Comparison of ENCODE assay signal across 8 cellular contexts in genomic region chr16:46690281-46691178, GRCh38. TPM values are rescaled to one million over a fixed set of nuclear protein-coding genes. Genes with fewer than 3 reads are reported as not detected.
DNase-seq lines count a peak whose midpoint lies in the region; ATAC-seq and TF ChIP-seq lines count a peak whose summit lies in the region.

No MANE protein-coding gene starts in this region.

- no peak overlapping the region for H3K4me3 Mint-ChIP-seq in chondrocyte (ENCODE audit: unreplicated experiment)

- peaks cover 4% of the 10 kb centered on the region for H3K36me3 Mint-ChIP-seq in chondrocyte (ENCODE audit: low read depth)

- peaks cover 24% of the 10 kb centered on the region for H3K4me1 Mint-ChIP-seq in chondrocyte (ENCODE audit: low read depth)

- no peak overlapping the region for H3K27ac Mint-ChIP-seq in chondrocyte (ENCODE audit: unreplicated experiment)

- H3K27me3 ChIP-seq in BE2C: no peaks in the 10 kb centered on the region

- H3K36me3 ChIP-seq in BE2C: peaks cover 33% of the 10 kb centered on the region

- ATAC-seq in GM18867 (IDR thresholded peaks at IDR 0.05; ENCODE audit: unreplicated experiment) (no peak), GM18870 (IDR thresholded peaks at IDR 0.05; ENCODE audit: unreplicated experiment) (no peak)

- H3K9me3 ChIP-seq in BE2C: no peaks in the 10 kb centered on the region

- no peaks in the 10 kb centered on the region for H3K9me3 Mint-ChIP-seq in chondrocyte (ENCODE audit: low read depth)

- DNase-seq in BE2C: no peak
- peak; percentile 15 for DNase-seq in HuH-7.5 (ENCODE audit: low spot score)
- DNase-seq in chondrocyte (ENCODE audit: low spot score): no peak
- peak; percentile 31 for DNase-seq in midbrain (lab: John Stamatoyannopoulos, UW)
- DNase-seq in NCI-H1048 (lab: John Stamatoyannopoulos, UW): no peak
- DNase-seq in OCI-M2 (lab: John Stamatoyannopoulos, UW; ENCODE audit: unreplicated experiment): no peak

- H3K27me3 Mint-ChIP-seq in chondrocyte (ENCODE audit: low read depth): no peaks in the 10 kb centered on the region

- H3K4me1 ChIP-seq in BE2C: no peaks in the 10 kb centered on the region; the same call in 1 of the 2 replicates

- peak overlapping the region; percentile 89 for H3K4me3 ChIP-seq in BE2C (ENCODE audit: low read depth, low read length)

- TF ChIP-seq CTCF in BE2C (IDR thresholded peaks at IDR 0.05; ENCODE audit: low read depth, low read length) (no peak), chondrocyte (IDR thresholded peaks at IDR 0.05) (peak; percentile 61)

RNA-seq across cellular contexts. Expression of gene ORC6, which starts 1.1 kb away (rescaled TPM):
- polyA plus RNA-seq in BE2C (2012; ENCODE audit: insufficient read depth, insufficient read length, low read depth): 8.8 TPM
- 6.3 to 12.4 TPM (median 6.7 TPM) in 3 replicates for total RNA-seq in chondrocyte

RNA-seq across cellular contexts. Expression of gene VPS35, which starts 1.6 kb away (rescaled TPM):
- polyA plus RNA-seq in BE2C (2012; ENCODE audit: insufficient read depth, insufficient read length, low read depth): 39.3 TPM
- 105 to 115 TPM (median 112 TPM) in 3 replicates for total RNA-seq in chondrocyte

RNA-seq across cellular contexts. Expression of gene MYLK3, which starts 57.6 kb away (rescaled TPM):
- polyA plus RNA-seq in BE2C (2012; ENCODE audit: insufficient read depth, insufficient read length, low read depth): 1.2 TPM
- 0.05 to 0.65 TPM (median 0.32 TPM) in 3 replicates for total RNA-seq in chondrocyte

Comparison
In these comparisons a context has a peak if more than half of its experiments do, and no peak if none do; other contexts are left out.
1. DNase-seq: peak in HuH-7.5 (single experiment) and midbrain (single experiment); none in BE2C (single experiment), chondrocyte (single experiment), NCI-H1048 (single experiment) and OCI-M2 (single experiment).